ENCODE assay signal across 1 cellular context in genomic region chr2:196808281-196808680, GRCh38.
TF ChIP-seq lines count a peak whose summit lies in the region.

No MANE protein-coding gene starts in this region.

TF ChIP-seq in SK-N-SH, 30 proteins besides CTCF, POLR2A, EP300 and RAD21 (continued from another document):
- TF ChIP-seq IRF3 (IDR thresholded peaks at IDR 0.05; ENCODE audit: low read depth, low read length) = no peak
